ENCODE assay signal across 14 cellular contexts in genomic region chr11:76315182-76315853, GRCh38.
"Had no signal": no experiment of that assay in that cellular context is flagged by ENCODE, and none has a peak within 500 bp of the region (broad histone marks: within the 10 kb centered on the region; RNA-seq: fewer than 3 reads in every experiment).

No MANE protein-coding gene starts in this region.

- H3K9me3 ChIP-seq: ascending aorta, breast epithelium, gastroesophageal sphincter, heart left ventricle, ovary, psoas muscle had no signal

- H3K4me1 ChIP-seq: ascending aorta, breast epithelium, heart left ventricle, psoas muscle had no signal

- H3K27me3 ChIP-seq: ascending aorta, ovary had no signal

- ATAC-seq: activated T-cell treated with anti-CD3 and anti-CD28 coated beads, Interleukin-2, amount 50 U/mL, for 72 hours; esophagus mucosa; gastroesophageal sphincter; heart left ventricle; left ventricle myocardium superior; naive thymus-derived CD4-positive, alpha-beta T cell; psoas muscle; right cardiac atrium had no signal

- DNase-seq: activated effector memory CD4-positive, alpha-beta T cell treated with anti-CD3 and anti-CD28 coated beads, Interleukin-2, amount 50 U/mL, for 16 hours; activated T-cell treated with anti-CD3 and anti-CD28 coated beads, Interleukin-2, amount 50 U/mL, for 72 hours; cerebellar nuclear complex; cortex of kidney; heart left ventricle; left ventricle myocardium superior; naive thymus-derived CD4-positive, alpha-beta T cell; ovary; psoas muscle; right cardiac atrium had no signal

- H3K4me3 ChIP-seq: ascending aorta, breast epithelium, gastroesophageal sphincter, heart left ventricle, ovary, psoas muscle had no signal

- H3K27ac ChIP-seq: ascending aorta, breast epithelium, gastroesophageal sphincter, heart left ventricle, ovary, psoas muscle had no signal

- H3K36me3 ChIP-seq: ascending aorta, breast epithelium, gastroesophageal sphincter, heart left ventricle, ovary had no signal
